Comparison of ENCODE assay signal across 8 cellular contexts in genomic region chr2:61670591-61671503, GRCh38.
DNase-seq lines count a peak whose midpoint lies in the region; ATAC-seq, FAIRE-seq and TF ChIP-seq lines count a peak whose summit lies in the region.

No MANE protein-coding gene starts in this region.

- no peak overlapping the region for H3K27ac ChIP-seq in SK-N-MC
- peak overlapping the region; percentile 34 for H3K27ac ChIP-seq in endothelial cell of umbilical vein (ENCODE audit: insufficient read depth, low read depth, low read length)
- peak overlapping the region; percentile 97 for H3K27ac ChIP-seq in muscle layer of duodenum (ENCODE audit: low read length)

- CTCF ChIA-PET in endothelial cell of umbilical vein (lab: Charles Lee), result interaction anchor here (0.8 to 2.4 kb wide), 2 partner anchors 12 to 31 kb away, joined by 3 to 16 read pairs; no protein-coding TSS in a partner anchor

- no peaks in the 10 kb centered on the region for H3K36me3 ChIP-seq in SK-N-MC (ENCODE audit: insufficient read depth, low read length)
- no peaks in the 10 kb centered on the region for H3K36me3 ChIP-seq in endothelial cell of umbilical vein (ENCODE audit: control insufficient read depth in 2 of 2, extremely low read depth in 1 of 2, insufficient read depth in 2 of 2, low read length in 2 of 2)
- H3K36me3 ChIP-seq in muscle layer of duodenum (ENCODE audit: control insufficient read depth in 1 of 2, insufficient read depth in 2 of 2, low read length in 2 of 2), result no peaks in the 10 kb centered on the region

- POLR2A ChIA-PET in endothelial cell of umbilical vein (lab: Charles Lee), result interaction anchor here (0.6 kb wide), 1 partner anchor 124 kb away, joined by 6 read pairs; no protein-coding TSS in a partner anchor

- H3K4me3 ChIP-seq in SK-N-MC, result peak overlapping the region; percentile 9; the same call in 1 of the 2 replicates
- peak overlapping the region in 2 of 3 experiments; percentile 14 to 23 for H3K4me3 ChIP-seq in endothelial cell of umbilical vein (replicated peaks in 1 of 3; ENCODE audit: insufficient read depth in 1 of 3, low read depth in 1 of 3, low read length in 3 of 3)
- H3K4me3 ChIP-seq in muscle layer of duodenum (ENCODE audit: low read depth in 1 of 2, low read length in 2 of 2), result peak overlapping the region; percentile 25 to 70

- dilution Hi-C loops in endothelial cell of umbilical vein (cut with MboI; ENCODE audit: extremely low pct_ligation_motif_present, low sequenced_read_pairs), result no loop called here

- TF ChIP-seq CTCF in endothelial cell of umbilical vein (IDR thresholded peaks at IDR 0.05; ENCODE audit: extremely low read depth in 1 of 2, insufficient read depth in 1 of 2, low read depth in 1 of 2, low read length in 2 of 2), result no peak

- intact Hi-C loops in endothelial cell of umbilical vein (cut with micrococcal nuclease), result no loop called here

- H3K4me1 ChIP-seq in endothelial cell of umbilical vein (ENCODE audit: control insufficient read depth, extremely low read depth, insufficient read depth, low read length) (peaks cover 7% of the 10 kb centered on the region), muscle layer of duodenum (ENCODE audit: control insufficient read depth in 1 of 2, insufficient read depth in 2 of 2, low read length in 2 of 2) (peaks cover 6 to 7% of the 10 kb centered on the region in 2 donors)

- peak; percentile 4 for DNase-seq in NCI-H345 (lab: John Stamatoyannopoulos, UW)
- no peak for DNase-seq in NCI-H345 treated with DMSO at 0.1 percent for 48 hours (lab: John Stamatoyannopoulos, UW; ENCODE audit: unreplicated experiment)
- DNase-seq in SK-N-MC (ENCODE audit: low read depth, low spot score), result no peak
- peak; percentile 78 for DNase-seq in endothelial cell of umbilical vein (ENCODE audit: low read depth, low spot score)
- DNase-seq in NCI-H748 treated with DMSO at 0.1 percent for 48 hours (lab: John Stamatoyannopoulos, UW), result no peak
- no peak for DNase-seq in MV-4-11 (lab: John Stamatoyannopoulos, UW)

- H3K27me3 ChIP-seq in endothelial cell of umbilical vein (ENCODE audit: control insufficient read depth in 2 of 2, insufficient read depth in 2 of 2, low read length in 2 of 2) (peaks cover 0 to 2% of the 10 kb centered on the region in 2 experiments), muscle layer of duodenum (ENCODE audit: low read depth, low read length) (no peaks in the 10 kb centered on the region)

- no peaks in the 10 kb centered on the region for H3K9me1 ChIP-seq in endothelial cell of umbilical vein (replicated peaks; ENCODE audit: control insufficient read depth, extremely low read depth, insufficient read depth, low read length)

- H3K9me3 ChIP-seq in SK-N-MC (ENCODE audit: low read depth, low read length) (no peaks in the 10 kb centered on the region; the same call in 1 of the 2 replicates), endothelial cell of umbilical vein (replicated peaks; ENCODE audit: control insufficient read depth, insufficient read depth, low read length) (peaks cover 6% of the 10 kb centered on the region), muscle layer of duodenum (ENCODE audit: control insufficient read depth in 1 of 2, low read length in 2 of 2) (peaks cover 4 to 8% of the 10 kb centered on the region in 2 donors)

- H3K9ac ChIP-seq in SK-N-MC (ENCODE audit: insufficient read length) (peak overlapping the region; percentile 23), endothelial cell of umbilical vein (replicated peaks; ENCODE audit: extremely low read depth, insufficient read depth, low read length) (peak overlapping the region; percentile 31)

- H3K4me2 ChIP-seq in endothelial cell of umbilical vein (ENCODE audit: insufficient read depth, low read length), result peak overlapping the region; percentile 58

- BruUV-seq in endothelial cell of umbilical vein (replicated peaks; lab: Mats Ljungman, UMichigan), result no TSS peak

- FAIRE-seq in endothelial cell of umbilical vein (lab: Jason Lieb, UNC), result peak; percentile 67

- H3K79me2 ChIP-seq in endothelial cell of umbilical vein (ENCODE audit: control insufficient read depth, insufficient read depth, low read length), result no peaks in the 10 kb centered on the region

- ATAC-seq in HG02642 (IDR thresholded peaks at IDR 0.05; ENCODE audit: poor library complexity, unreplicated experiment), result peak; percentile 69

- no peaks in the 10 kb centered on the region for H4K20me1 ChIP-seq in endothelial cell of umbilical vein (replicated peaks; ENCODE audit: control insufficient read depth, extremely low read depth, insufficient read depth, low read length)

- TF ChIP-seq POLR2A in endothelial cell of umbilical vein (IDR thresholded peaks at IDR 0.05; ENCODE audit: low read depth, low read length), result no peak

- peak overlapping the region; percentile 88 for H2AFZ ChIP-seq in endothelial cell of umbilical vein (ENCODE audit: low read depth, low read length)

TF ChIP-seq in endothelial cell of umbilical vein, 7 proteins besides CTCF, POLR2A, EP300 and RAD21:
- no peak for TF ChIP-seq MAX (IDR thresholded peaks at IDR 0.05; ENCODE audit: insufficient read depth, insufficient read length)
- no peak for TF ChIP-seq GATA2 (IDR thresholded peaks at IDR 0.05; ENCODE audit: insufficient read depth, insufficient read length, low read depth, low read length)
- no peak for TF ChIP-seq FOS (IDR thresholded peaks at IDR 0.05; ENCODE audit: borderline replicate concordance, insufficient read depth, low read length)
- no peak for TF ChIP-seq POLR2AphosphoS5 (IDR thresholded peaks at IDR 0.05; ENCODE audit: insufficient read depth, low read depth, low read length)
- TF ChIP-seq MYC (IDR thresholded peaks at IDR 0.05; ENCODE audit: low read depth, low read length), result no peak
- TF ChIP-seq JUN (IDR thresholded peaks at IDR 0.05; ENCODE audit: borderline replicate concordance, insufficient read depth, insufficient read length, low read depth), result no peak
- no peak for TF ChIP-seq EZH2 (IDR thresholded peaks at IDR 0.05; ENCODE audit: borderline replicate concordance, low read depth, low read length, severe bottlenecking)
TF ChIP-seq in endothelial cell of umbilical vein: peak in this region for 0.

Comparison
In these comparisons a context has a peak if more than half of its experiments do, and no peak if none do; other contexts are left out.
1. DNase-seq: peak in NCI-H345 (single experiment) and endothelial cell of umbilical vein (single experiment); none in NCI-H345 treated with DMSO at 0.1 percent for 48 hours (single experiment), SK-N-MC (single experiment), NCI-H748 treated with DMSO at 0.1 percent for 48 hours (single experiment) and MV-4-11 (single experiment).
2. Peak in every context shown above with its lines, with median percentiles within 50 percentile points of each other: H3K4me3 ChIP-seq.